In genomic region chr12:25195056-25195971, GRCh38 we compare ENCODE assay signal across 1 cellular context.
TF ChIP-seq lines count a peak whose summit lies in the region.

A gene with protein sequence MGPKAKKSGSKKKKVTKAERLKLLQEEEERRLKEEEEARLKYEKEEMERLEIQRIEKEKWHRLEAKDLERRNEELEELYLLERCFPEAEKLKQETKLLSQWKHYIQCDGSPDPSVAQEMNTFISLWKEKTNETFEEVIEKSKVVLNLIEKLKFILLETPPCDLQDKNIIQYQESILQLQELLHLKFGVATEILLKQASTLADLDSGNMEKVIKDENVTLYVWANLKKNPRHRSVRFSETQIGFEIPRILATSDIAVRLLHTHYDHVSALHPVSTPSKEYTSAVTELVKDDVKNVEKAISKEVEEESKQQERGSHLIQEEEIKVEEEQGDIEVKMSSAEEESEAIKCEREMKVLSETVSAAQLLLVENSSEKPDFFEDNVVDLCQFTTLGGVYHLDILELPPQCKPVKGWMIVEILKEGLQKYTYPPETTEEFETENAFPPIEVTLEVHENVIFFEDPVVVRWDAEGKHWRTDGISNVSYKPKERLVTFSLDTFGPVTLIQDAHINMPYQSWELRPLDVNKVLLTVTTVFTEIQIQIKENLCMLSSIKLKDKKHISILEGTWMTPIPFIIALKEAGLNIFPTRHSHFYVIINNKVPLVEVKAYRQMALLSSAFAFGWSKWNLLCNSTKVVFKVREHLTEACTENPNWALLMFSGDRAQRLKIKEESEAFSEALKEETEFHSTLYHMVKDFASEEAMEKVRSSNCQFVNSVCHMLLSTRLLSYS (minus strand): TSS chr12:25195160. CDS start chr12:25195078, 82 bp downstream.
Gene ETFRF1, plus strand, starts transcription at chr12:25195237. Its CDS starts 8,720 bp downstream, at chr12:25203957.

TF ChIP-seq in K562, 482 proteins besides CTCF, POLR2A, EP300 and RAD21 (continued from another document and continues in another):
- TF ChIP-seq PML (IDR thresholded peaks at IDR 0.05; ENCODE audit: low read length) (peak; percentile 63; the same call in 1 of the 2 replicates), NEUROD1 (IDR thresholded peaks at IDR 0.05; ENCODE audit: borderline replicate concordance, low read depth, low read length, partially characterized antibody) (peak; percentile 36), KLF16 (IDR thresholded peaks at IDR 0.05) (no peak), ZKSCAN3 (CRISPR knock-in tag; IDR thresholded peaks at IDR 0.05) (no peak), HDAC1 (IDR thresholded peaks at IDR 0.05) (peak; percentile 31 to 70; a peak in 1 of 4 replicates), ELF2 (CRISPR knock-in tag; IDR thresholded peaks at IDR 0.05) (0 out of 2 replicates have a peak, but pooled peaks have one; percentile 17), POLR2H (tag; IDR thresholded peaks at IDR 0.05; ENCODE audit: low read depth) (peak; percentile 84), TOE1 (IDR thresholded peaks at IDR 0.05; ENCODE audit: borderline replicate concordance) (0 out of 2 replicates have a peak, but pooled peaks have one; percentile 63), TOE1 (CRISPR knock-in tag; IDR thresholded peaks at IDR 0.05; ENCODE audit: borderline replicate concordance, low read depth) (no peak), ZNF561 (CRISPR knock-in tag; conservative IDR thresholded peaks at IDR 0.05) (no peak), CHD4 (IDR thresholded peaks at IDR 0.05; ENCODE audit: insufficient read depth, insufficient replicate concordance, low read depth, low read length, poor library complexity, severe bottlenecking) (no peak), STAT5A (IDR thresholded peaks at IDR 0.05; ENCODE audit: borderline replicate concordance, low read length) (0 out of 2 replicates have a peak, but pooled peaks have one; percentile 7), ZNF217 (CRISPR knock-in tag; IDR thresholded peaks at IDR 0.05) (no peak), ETV5 (CRISPR knock-in tag; IDR thresholded peaks at IDR 0.05; ENCODE audit: low read depth) (peak; percentile 56; the same call in 1 of the 2 replicates), SIN3B (IDR thresholded peaks at IDR 0.05; ENCODE audit: low read depth) (peak; percentile 41; the same call in 1 of the 2 replicates), TAF9B (IDR thresholded peaks at IDR 0.05; ENCODE audit: partially characterized antibody) (peak; percentile 88), HCFC1 (IDR thresholded peaks at IDR 0.05; ENCODE audit: low read depth, low read length) (peak; percentile 47), SRF (CRISPR knock-in tag; IDR thresholded peaks at IDR 0.05) (peak in 1 of 2 experiments; percentile 23; a peak in 1 of 4 replicates), CHD2 (IDR thresholded peaks at IDR 0.05; ENCODE audit: low read depth, low read length) (no peak), AFF4 (CRISPR knock-in tag; IDR thresholded peaks at IDR 0.05) (no peak), ZNF395 (CRISPR knock-in tag; IDR thresholded peaks at IDR 0.05) (peak; percentile 58; the same call in 1 of the 2 replicates), RBFOX2 (IDR thresholded peaks at IDR 0.05; ENCODE audit: low read depth, low read length) (peak; percentile 93), FOXK2 (conservative IDR thresholded peaks at IDR 0.05 in 1 of 2, IDR thresholded peaks at IDR 0.05 in 1 of 2; ENCODE audit: low read depth in 2 of 2) (peak in 1 of 2 experiments; percentile 44; a peak in 2 of 4 replicates), ZBTB40 (IDR thresholded peaks at IDR 0.05) (0 out of 2 replicates have a peak, but pooled peaks have one; percentile 51), ZBTB40 (CRISPR knock-in tag; IDR thresholded peaks at IDR 0.05) (no peak), TRIM28 (IDR thresholded peaks at IDR 0.05) (0 out of 2 replicates have a peak, but pooled peaks have one; percentile 25), POLR2AphosphoS5 (IDR thresholded peaks at IDR 0.05; ENCODE audit: control insufficient read depth, insufficient read depth, low read depth, low read length) (peak; percentile 86), HMGN3 (IDR thresholded peaks at IDR 0.05; ENCODE audit: borderline replicate concordance, extremely low read depth, insufficient read length, low read depth, low read length) (peak; percentile 52), L3MBTL2 (IDR thresholded peaks at IDR 0.05) (peak; percentile 82), DMBX1 (CRISPR knock-in tag; IDR thresholded peaks at IDR 0.05; ENCODE audit: borderline replicate concordance) (no peak), ETV6 (IDR thresholded peaks at IDR 0.05; ENCODE audit: borderline replicate concordance in 1 of 2, low read depth in 2 of 2, low read length in 1 of 2) (0 out of 4 replicates have a peak, but pooled peaks of 1 of the 2 experiments have one; percentile 22), ETV6 (CRISPR knock-in tag; IDR thresholded peaks at IDR 0.05; ENCODE audit: borderline replicate concordance) (no peak), CC2D1A (IDR thresholded peaks at IDR 0.05) (peak; percentile 41; the same call in 1 of the 2 replicates), ARID1B (IDR thresholded peaks at IDR 0.05) (0 out of 2 replicates have a peak, but pooled peaks have one; percentile 28)
- TF ChIP-seq, protein P1, sequence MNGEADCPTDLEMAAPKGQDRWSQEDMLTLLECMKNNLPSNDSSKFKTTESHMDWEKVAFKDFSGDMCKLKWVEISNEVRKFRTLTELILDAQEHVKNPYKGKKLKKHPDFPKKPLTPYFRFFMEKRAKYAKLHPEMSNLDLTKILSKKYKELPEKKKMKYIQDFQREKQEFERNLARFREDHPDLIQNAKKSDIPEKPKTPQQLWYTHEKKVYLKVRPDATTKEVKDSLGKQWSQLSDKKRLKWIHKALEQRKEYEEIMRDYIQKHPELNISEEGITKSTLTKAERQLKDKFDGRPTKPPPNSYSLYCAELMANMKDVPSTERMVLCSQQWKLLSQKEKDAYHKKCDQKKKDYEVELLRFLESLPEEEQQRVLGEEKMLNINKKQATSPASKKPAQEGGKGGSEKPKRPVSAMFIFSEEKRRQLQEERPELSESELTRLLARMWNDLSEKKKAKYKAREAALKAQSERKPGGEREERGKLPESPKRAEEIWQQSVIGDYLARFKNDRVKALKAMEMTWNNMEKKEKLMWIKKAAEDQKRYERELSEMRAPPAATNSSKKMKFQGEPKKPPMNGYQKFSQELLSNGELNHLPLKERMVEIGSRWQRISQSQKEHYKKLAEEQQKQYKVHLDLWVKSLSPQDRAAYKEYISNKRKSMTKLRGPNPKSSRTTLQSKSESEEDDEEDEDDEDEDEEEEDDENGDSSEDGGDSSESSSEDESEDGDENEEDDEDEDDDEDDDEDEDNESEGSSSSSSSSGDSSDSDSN (IDR thresholded peaks at IDR 0.05; ENCODE audit: borderline replicate concordance in 1 of 2, low read depth in 2 of 2, low read length in 2 of 2) = peak in 1 of 2 experiments; percentile 81; a peak in 1 of 4 replicates
- TF ChIP-seq, protein P2, sequence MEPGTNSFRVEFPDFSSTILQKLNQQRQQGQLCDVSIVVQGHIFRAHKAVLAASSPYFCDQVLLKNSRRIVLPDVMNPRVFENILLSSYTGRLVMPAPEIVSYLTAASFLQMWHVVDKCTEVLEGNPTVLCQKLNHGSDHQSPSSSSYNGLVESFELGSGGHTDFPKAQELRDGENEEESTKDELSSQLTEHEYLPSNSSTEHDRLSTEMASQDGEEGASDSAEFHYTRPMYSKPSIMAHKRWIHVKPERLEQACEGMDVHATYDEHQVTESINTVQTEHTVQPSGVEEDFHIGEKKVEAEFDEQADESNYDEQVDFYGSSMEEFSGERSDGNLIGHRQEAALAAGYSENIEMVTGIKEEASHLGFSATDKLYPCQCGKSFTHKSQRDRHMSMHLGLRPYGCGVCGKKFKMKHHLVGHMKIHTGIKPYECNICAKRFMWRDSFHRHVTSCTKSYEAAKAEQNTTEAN (CRISPR knock-in tag; IDR thresholded peaks at IDR 0.05) = no peak
- TF ChIP-seq, protein P3, sequence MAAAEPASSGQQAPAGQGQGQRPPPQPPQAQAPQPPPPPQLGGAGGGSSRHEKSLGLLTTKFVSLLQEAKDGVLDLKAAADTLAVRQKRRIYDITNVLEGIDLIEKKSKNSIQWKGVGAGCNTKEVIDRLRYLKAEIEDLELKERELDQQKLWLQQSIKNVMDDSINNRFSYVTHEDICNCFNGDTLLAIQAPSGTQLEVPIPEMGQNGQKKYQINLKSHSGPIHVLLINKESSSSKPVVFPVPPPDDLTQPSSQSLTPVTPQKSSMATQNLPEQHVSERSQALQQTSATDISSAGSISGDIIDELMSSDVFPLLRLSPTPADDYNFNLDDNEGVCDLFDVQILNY (CRISPR knock-in tag; IDR thresholded peaks at IDR 0.05) = no peak
